4 cellular contexts compared by ENCODE assay signal in the genomic region with DNA sequence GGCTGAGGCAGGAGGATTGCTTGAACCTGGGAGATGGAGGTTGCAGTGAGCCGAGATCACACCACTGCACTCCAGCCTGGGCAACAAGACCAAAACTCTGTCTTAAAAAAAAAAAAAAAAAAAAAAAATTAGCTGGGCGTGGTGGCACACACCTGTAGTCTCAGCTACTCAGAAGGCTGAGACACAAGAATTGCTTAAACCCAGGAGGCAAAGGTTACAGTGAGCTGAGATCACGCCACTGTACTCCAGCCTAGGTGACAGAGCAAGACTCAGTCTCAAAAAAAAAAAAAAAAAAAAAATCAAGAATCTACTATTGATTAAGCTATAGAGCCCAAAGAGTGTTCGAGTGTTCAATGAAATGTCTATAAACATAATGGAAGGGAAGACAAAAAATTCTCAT. TPM values are rescaled to one million over a fixed set of nuclear protein-coding genes. Genes with fewer than 3 reads are reported as not detected.
DNase-seq lines count a peak whose midpoint lies in the region; ATAC-seq, FAIRE-seq and TF ChIP-seq lines count a peak whose summit lies in the region.
"Not testable (repeated sequence)": the region's sequence is repeated elsewhere in the genome, so short reads cannot be mapped to it uniquely, and the experiment has no call there.

No MANE protein-coding gene starts in this region.

- H2AFZ ChIP-seq in astrocyte (ENCODE audit: low read depth, low read length), result not testable (repeated sequence)

- DNase-seq in astrocyte (ENCODE audit: low read depth); MCF 10A (ENCODE audit: unreplicated experiment); epithelial cell of prostate (ENCODE audit: low read depth, low spot score); mucosa of descending colon: not testable (repeated sequence)

- not testable (repeated sequence) for H3K9ac ChIP-seq in astrocyte (ENCODE audit: low read length)

- CTCF ChIA-PET in MCF 10A (lab: Yijun Ruan, JAX), result not testable (repeated sequence)

- H3K4me3 Mint-ChIP-seq in astrocyte (ENCODE audit: unreplicated experiment); MCF 10A (ENCODE audit: unreplicated experiment): not testable (repeated sequence)

- H3K9me3 ChIP-seq in astrocyte (ENCODE audit: insufficient read depth, low read depth, low read length); mucosa of descending colon: not testable (repeated sequence)

- not testable (repeated sequence) for H3K79me2 ChIP-seq in astrocyte (ENCODE audit: insufficient read depth, low read length)

- H3K36me3 ChIP-seq in astrocyte (ENCODE audit: insufficient read depth, low read length), result peaks cover 11% of the 10 kb centered on the region
- H3K36me3 ChIP-seq in mucosa of descending colon (ENCODE audit: low read depth), result not testable (repeated sequence)

- ATAC-seq in mucosa of descending colon, result peak; percentile 51

- FAIRE-seq in astrocyte (lab: Jason Lieb, UNC), result not testable (repeated sequence)

- not testable (repeated sequence) for H3K4me3 ChIP-seq in astrocyte (ENCODE audit: insufficient read depth, low read depth, low read length); mucosa of descending colon

- BruUV-seq in MCF 10A (replicated peaks; lab: Mats Ljungman, UMichigan), result not testable (repeated sequence)

- H3K27ac Mint-ChIP-seq in astrocyte (ENCODE audit: unreplicated experiment) (peak overlapping the region; percentile 13), MCF 10A (ENCODE audit: low read depth, unreplicated experiment) (peak overlapping the region; percentile 52)

- not testable (repeated sequence) for H4K20me1 ChIP-seq in astrocyte (ENCODE audit: insufficient read depth, low read length)

- H3K27me3 Mint-ChIP-seq in astrocyte (ENCODE audit: low read depth, unreplicated experiment); MCF 10A (ENCODE audit: insufficient read depth, unreplicated experiment): not testable (repeated sequence)

- H3K36me3 Mint-ChIP-seq in astrocyte (ENCODE audit: low read depth, unreplicated experiment) (peaks cover 10% of the 10 kb centered on the region), MCF 10A (ENCODE audit: insufficient read depth, unreplicated experiment) (peaks cover 62% of the 10 kb centered on the region)

- not testable (repeated sequence) for H3K4me2 ChIP-seq in astrocyte (ENCODE audit: low read length)

- not testable (repeated sequence) for H3K4me1 ChIP-seq in astrocyte (ENCODE audit: insufficient read depth, low read length); mucosa of descending colon (ENCODE audit: low read depth)

- H3K4me1 Mint-ChIP-seq in astrocyte (ENCODE audit: low read depth, unreplicated experiment); MCF 10A (ENCODE audit: insufficient read depth, unreplicated experiment): not testable (repeated sequence)

- H3K27ac ChIP-seq in astrocyte (ENCODE audit: low read depth, low read length), result not testable (repeated sequence)
- H3K27ac ChIP-seq in epithelial cell of prostate, result peak overlapping the region; percentile 52

- H3K9me3 Mint-ChIP-seq in astrocyte (ENCODE audit: unreplicated experiment); MCF 10A (ENCODE audit: unreplicated experiment): not testable (repeated sequence)

- intact Hi-C loops in MCF 10A (cut with micrococcal nuclease); mucosa of descending colon (cut with DNase I, micrococcal nuclease): not testable (repeated sequence)

- POLR2A ChIA-PET in MCF 10A (lab: Yijun Ruan, JAX), result interaction anchor here (0.7 kb wide), 1 partner anchor 63 kb away, joined by 3 read pairs; no protein-coding TSS in a partner anchor

- not testable (repeated sequence) for TF ChIP-seq CTCF in astrocyte (IDR thresholded peaks at IDR 0.05; ENCODE audit: insufficient read depth, low read depth, low read length); MCF 10A (IDR thresholded peaks at IDR 0.05; ENCODE audit: unreplicated experiment); mucosa of descending colon (IDR thresholded peaks at IDR 0.05)

- not testable (repeated sequence) for H3K27me3 ChIP-seq in astrocyte (ENCODE audit: insufficient read depth, low read length)

RNA-seq across cellular contexts. Expression of gene SUCLA2, which starts 55.9 kb away (rescaled TPM):
- total RNA-seq in astrocyte (35.4 and 41.7 TPM in 2 replicates), MCF 10A (2022) (40.6 and 42.1 TPM in 2 replicates), mucosa of descending colon (10 to 100 TPM; 42.3 to 66.8 (median 62.1) TPM)
